9 cellular contexts compared by ENCODE assay signal in the genomic region with DNA sequence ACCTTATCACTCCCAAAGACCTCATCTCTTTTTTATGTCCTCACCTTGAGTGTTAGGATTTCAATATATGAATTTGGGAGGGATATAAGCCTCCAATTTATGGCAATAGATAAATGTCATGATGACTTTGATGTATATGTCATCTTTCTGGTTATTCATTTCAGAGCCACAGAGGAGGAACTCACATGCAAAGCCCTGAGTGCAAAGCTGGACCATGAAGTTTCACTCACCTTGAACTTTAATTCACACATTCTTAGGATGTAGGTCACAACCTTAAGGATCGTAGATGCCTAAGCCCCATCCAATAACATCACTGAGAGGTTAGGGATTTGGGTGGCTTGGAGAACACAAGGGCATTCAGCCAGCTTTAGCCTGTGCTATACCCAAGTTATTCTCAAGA.
"Had no signal": no experiment of that assay in that cellular context is flagged by ENCODE, and none has a peak within 500 bp of the region (broad histone marks: within the 10 kb centered on the region; RNA-seq: fewer than 3 reads in every experiment).

No MANE protein-coding gene starts in this region.

- H3K27ac Mint-ChIP-seq: GM23338, HFFc6 had no signal

- DNase-seq: H7, HFFc6, IMR-90, KG1 had no signal

- H3K4me1 Mint-ChIP-seq: GM23338 had no signal

- FAIRE-seq: HTR-8/SVneo, K562 had no signal

- ATAC-seq: GM23338, HCT116, K562 had no signal

- H3K4me3 ChIP-seq: GM23338, HAP-1, K562 had no signal

- H3K4me3 Mint-ChIP-seq: GM23338, HFFc6 had no signal

- H3K4me1 ChIP-seq: HAP-1 had no signal

- H3K9me3 Mint-ChIP-seq: GM23338, HFFc6 had no signal

- H3K36me3 ChIP-seq: HAP-1 had no signal

- H3K9me3 ChIP-seq: HAP-1 had no signal
